ENCODE assay signal across 8 cellular contexts in the genomic region with DNA sequence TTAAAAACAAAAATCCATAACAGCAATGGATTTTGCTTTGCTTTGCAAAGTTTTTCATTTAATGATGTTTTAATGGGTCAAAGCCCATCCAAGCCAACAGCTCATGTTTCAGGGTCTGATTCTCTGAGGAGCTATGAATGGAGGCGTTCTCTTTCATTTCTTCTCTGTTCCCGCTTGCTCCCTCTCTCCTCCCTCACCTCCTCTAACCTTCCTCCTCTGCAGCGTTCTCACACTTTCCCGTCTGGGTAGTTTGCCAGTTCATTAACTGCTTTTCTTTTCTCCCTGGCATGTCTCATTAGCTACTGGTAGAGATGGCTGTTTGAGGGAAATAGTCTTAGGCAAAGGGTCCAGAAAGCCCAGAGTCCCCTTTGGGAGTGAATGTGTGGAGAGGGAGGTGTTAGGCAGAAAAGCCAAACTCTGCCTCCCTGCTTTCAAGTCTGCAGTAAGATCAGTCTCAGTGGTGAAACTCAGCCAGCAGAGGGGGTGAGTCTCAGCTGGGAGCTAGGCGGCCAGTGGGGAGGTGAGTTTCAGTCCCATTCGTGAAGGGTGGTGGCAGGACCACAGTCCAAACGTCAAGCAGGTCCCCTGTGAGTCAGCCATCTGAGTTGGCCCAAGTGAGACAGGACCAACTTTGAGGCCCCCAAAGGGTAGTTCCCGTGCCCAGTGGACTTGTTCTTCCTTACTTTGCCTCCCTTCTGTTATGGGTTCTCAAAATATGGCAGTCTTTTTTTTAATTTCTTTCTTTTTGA. TPM values are rescaled to one million over a fixed set of nuclear protein-coding genes. Genes with fewer than 3 reads are reported as not detected.
DNase-seq lines count a peak whose midpoint lies in the region; ATAC-seq and TF ChIP-seq lines count a peak whose summit lies in the region.
"Not testable (repeated sequence)": the region's sequence is repeated elsewhere in the genome, so short reads cannot be mapped to it uniquely, and the experiment has no call there.

No MANE protein-coding gene starts in this region.

- H3K27me3 Mint-ChIP-seq in activated T-cell treated with anti-CD3 and anti-CD28 coated beads, Interleukin-2, amount 50 U/mL, for 4 hours (ENCODE audit: low read depth), result peaks cover 17% of the 10 kb centered on the region
- not testable (repeated sequence) for H3K27me3 Mint-ChIP-seq in naive B cell

- not testable (repeated sequence) for H3K27me3 ChIP-seq in transverse colon

- intact Hi-C loops in transverse colon (cut with DNase I; ENCODE audit: low total_unique reads), result not testable (repeated sequence)

- TF ChIP-seq CTCF in GM12865 (IDR thresholded peaks at IDR 0.05; ENCODE audit: insufficient read depth, low read depth, low read length, missing control alignments) (peak; percentile 24), fibroblast of mammary gland (conservative IDR thresholded peaks at IDR 0.05; ENCODE audit: control insufficient read depth, insufficient read depth, low read depth, low read length) (peak; percentile 23), transverse colon (IDR thresholded peaks at IDR 0.05) (peak; percentile 24 to 48 (median 36))

- H3K4me3 Mint-ChIP-seq in activated T-cell treated with anti-CD3 and anti-CD28 coated beads, Interleukin-2, amount 50 U/mL, for 4 hours; naive B cell: not testable (repeated sequence)

- ATAC-seq in GM21367 (IDR thresholded peaks at IDR 0.05; ENCODE audit: unreplicated experiment) (peak; percentile 97), HG02981 (IDR thresholded peaks at IDR 0.05; ENCODE audit: unreplicated experiment) (peak; percentile 96), naive B cell (ENCODE audit: low read depth in 2 of 2) (peak; percentile 91 to 94)
- peak; percentile 79 to 83 for ATAC-seq in activated T-cell treated with anti-CD3 and anti-CD28 coated beads, Interleukin-2, amount 50 U/mL, for 4 hours

- H3K9me3 ChIP-seq in transverse colon, result not testable (repeated sequence)

- H3K4me1 ChIP-seq in transverse colon, result peaks cover 0 to 15% (median 10%) of the 10 kb centered on the region in 4 donors

- 20 to 29% methylated on average over 4 to 8 of the region's 8 CpGs for WGBS in transverse colon (ENCODE audit: low coverage in 1 of 2), 2 donors

- peak overlapping the region in 2 of 4 donors; percentile 55 to 58 for H3K27ac ChIP-seq in transverse colon

- not testable (repeated sequence) for H3K36me3 ChIP-seq in transverse colon

- not testable (repeated sequence) for TF ChIP-seq EP300 in transverse colon (IDR thresholded peaks at IDR 0.05; ENCODE audit: low read depth)

- H3K36me3 Mint-ChIP-seq in activated T-cell treated with anti-CD3 and anti-CD28 coated beads, Interleukin-2, amount 50 U/mL, for 4 hours (ENCODE audit: insufficient read depth); naive B cell: not testable (repeated sequence)

- H3K4me1 Mint-ChIP-seq in activated T-cell treated with anti-CD3 and anti-CD28 coated beads, Interleukin-2, amount 50 U/mL, for 4 hours (ENCODE audit: low read depth), result not testable (repeated sequence)
- H3K4me1 Mint-ChIP-seq in naive B cell, result peaks cover 4 to 14% (median 4%) of the 10 kb centered on the region in 3 donors

- in situ Hi-C loops in transverse colon (cut with MboI; ENCODE audit: low pct_ligation_motif_present in 1 of 4, low pct_unique_long_range_greater_than_20kb in 1 of 4, low sequenced_read_pairs in 3 of 4), result not testable (repeated sequence)

- not testable (repeated sequence) for H3K9me3 Mint-ChIP-seq in activated T-cell treated with anti-CD3 and anti-CD28 coated beads, Interleukin-2, amount 50 U/mL, for 4 hours; naive B cell

- peak overlapping the region in 2 of 6 donors; percentile 28 to 83 for H3K27ac Mint-ChIP-seq in naive B cell

- DNase-seq in GM12865 (ENCODE audit: low read depth) (peak; percentile 16), NAMALWA (ENCODE audit: low spot score) (peak; percentile 27), transverse colon (peak; percentile 23)
- not testable (repeated sequence) for DNase-seq in activated T-cell treated with anti-CD3 and anti-CD28 coated beads, Interleukin-2, amount 50 U/mL, for 4 hours; fibroblast of mammary gland (ENCODE audit: low read depth); naive B cell

- TF ChIP-seq POLR2A in transverse colon (IDR thresholded peaks at IDR 0.05), result not testable (repeated sequence)

- H3K4me3 ChIP-seq in GM12865 (ENCODE audit: low read depth, low read length); fibroblast of mammary gland (ENCODE audit: control insufficient read depth, low read depth, low read length); transverse colon: not testable (repeated sequence)

RNA-seq across cellular contexts. Expression of a gene that starts 7.3 kb away (rescaled TPM):
- total RNA-seq in activated T-cell treated with anti-CD3 and anti-CD28 coated beads, Interleukin-2, amount 50 U/mL, for 4 hours, result under 1 TPM; 0.48 to 0.79 (median 0.58) TPM
- polyA plus RNA-seq in naive B cell (ENCODE audit: low read depth in 6 of 6), result under 1 TPM in 5 of 6 donors, not detected in 1; 0.44 to 1.00 (median 0.71) TPM
- total RNA-seq in transverse colon, result 100 to 1,000 TPM; 124 to 191 (median 180) TPM

Comparison
In these comparisons a context has a peak if more than half of its experiments do, and no peak if none do; other contexts are left out.
1. RNA of a gene that starts 7.3 kb away (total RNA-seq): 124 to 191 TPM in transverse colon; 0.48 to 0.79 TPM in activated T-cell treated with anti-CD3 and anti-CD28 coated beads, Interleukin-2, amount 50 U/mL, for 4 hours; every median in the first group is over 10 times any median in the second.
2. Peak in every context shown above with its lines, with median percentiles within 50 percentile points of each other: CTCF ChIP-seq and ATAC-seq.